In genomic region chr10:113053881-113054280, GRCh38 we compare ENCODE assay signal across 12 cellular contexts.
DNase-seq lines count a peak whose midpoint lies in the region; ATAC-seq and TF ChIP-seq lines count a peak whose summit lies in the region.
"Had no signal": no experiment of that assay in that cellular context is flagged by ENCODE, and none has a peak within 500 bp of the region (broad histone marks: within the 10 kb centered on the region; RNA-seq: fewer than 3 reads in every experiment).

No MANE protein-coding gene starts in this region.

- H4K20me1 ChIP-seq in GM23338 (replicated peaks; ENCODE audit: insufficient read depth) = peaks cover 45% of the 10 kb centered on the region

- peak overlapping the region; percentile 57 for H3K4me3 Mint-ChIP-seq in GM23338
- no peak overlapping the region for H3K4me3 Mint-ChIP-seq in activated CD4-positive, alpha-beta T cell treated with anti-CD3 and anti-CD28 coated beads, Interleukin-2, amount 10 ng/mL, durations not matched to agents 24 days and 14 days

- H3K9me2 ChIP-seq in GM23338 (ENCODE audit: insufficient read depth) = no peaks in the 10 kb centered on the region; the same call in 1 of the 2 replicates

- peak; percentile 95 for DNase-seq in GM23338 (ENCODE audit: low spot score)
- peak in 1 of 2 donors; percentile 76 for DNase-seq in ascending aorta (ENCODE audit: low spot score in 2 of 2)
- DNase-seq in left ventricle myocardium superior = no peak
- DNase-seq in psoas muscle = no peak
- no peak for DNase-seq in Ammon's horn (ENCODE audit: low spot score)
- no peak for DNase-seq in activated CD4-positive, alpha-beta T cell treated with anti-CD3 and anti-CD28 coated beads, Interleukin-2, amount 10 ng/mL, durations not matched to agents 24 days and 14 days
- DNase-seq: activated naive CD4-positive, alpha-beta T cell; NCI-H69; stimulated activated CD4-positive, alpha-beta T cell treated with anti-CD3 and anti-CD28 coated beads, Interleukin-2, amount 100 ng/mL, for 24 hours had no signal

- H3K9me3 Mint-ChIP-seq in GM23338 = no peaks in the 10 kb centered on the region; the same call in 2 of the 3 replicates
- H3K9me3 Mint-ChIP-seq in activated CD4-positive, alpha-beta T cell treated with anti-CD3 and anti-CD28 coated beads, Interleukin-2, amount 10 ng/mL, durations not matched to agents 24 days and 14 days = peaks cover 3% of the 10 kb centered on the region

- H3F3A ChIP-seq in GM23338 (replicated peaks; ENCODE audit: low read depth) = peaks cover 19% of the 10 kb centered on the region

- no peaks in the 10 kb centered on the region for H3K9me3 ChIP-seq in ascending aorta
- no peaks in the 10 kb centered on the region for H3K9me3 ChIP-seq in psoas muscle
- H3K9me3 ChIP-seq: neutrophil had no signal

- H3K36me3 Mint-ChIP-seq in GM23338 (ENCODE audit: low read depth) = peaks cover 24% of the 10 kb centered on the region; the same call in 2 of the 3 replicates
- no peaks in the 10 kb centered on the region for H3K36me3 Mint-ChIP-seq in activated CD4-positive, alpha-beta T cell treated with anti-CD3 and anti-CD28 coated beads, Interleukin-2, amount 10 ng/mL, durations not matched to agents 24 days and 14 days (ENCODE audit: low read depth)

- peak overlapping the region; percentile 97 for H3K27ac Mint-ChIP-seq in GM23338
- H3K27ac Mint-ChIP-seq in activated CD4-positive, alpha-beta T cell treated with anti-CD3 and anti-CD28 coated beads, Interleukin-2, amount 10 ng/mL, durations not matched to agents 24 days and 14 days = no peak overlapping the region

- WGBS in psoas muscle, 3 donors = 74 to 85% (median 80%) methylated on average over 5 of the region's 5 CpGs

- no peaks in the 10 kb centered on the region for H3K36me3 ChIP-seq in GM23338 (ENCODE audit: insufficient read depth)
- H3K36me3 ChIP-seq in ascending aorta = no peaks in the 10 kb centered on the region
- no peaks in the 10 kb centered on the region for H3K36me3 ChIP-seq in psoas muscle (ENCODE audit: insufficient read depth in 1 of 2, low read depth in 1 of 2)
- H3K36me3 ChIP-seq: neutrophil had no signal

- TF ChIP-seq CTCF in GM23338 (conservative IDR thresholded peaks at IDR 0.05; ENCODE audit: low read depth in 2 of 2) = no peak
- TF ChIP-seq CTCF in ascending aorta (IDR thresholded peaks at IDR 0.05) = no peak
- TF ChIP-seq CTCF in psoas muscle (IDR thresholded peaks at IDR 0.05) = no peak

- ATAC-seq in GM23338 (peak; percentile 90), left ventricle myocardium superior (peak; percentile 41), psoas muscle (peak in 3 of 4 donors; percentile 23 to 50 (median 35)), HG02870 (IDR thresholded peaks at IDR 0.05; ENCODE audit: unreplicated experiment) (no peak), HG03469 (IDR thresholded peaks at IDR 0.05; ENCODE audit: unreplicated experiment) (no peak)

- H3K27ac ChIP-seq in GM23338 (ENCODE audit: low read depth) (peak overlapping the region; percentile 94), ascending aorta (peak overlapping the region; percentile 89 to 96), psoas muscle (peak overlapping the region; percentile 53)
- H3K27ac ChIP-seq: neutrophil had no signal

- H3K4me1 Mint-ChIP-seq in GM23338 = peaks cover 57% of the 10 kb centered on the region
- peaks cover 3% of the 10 kb centered on the region for H3K4me1 Mint-ChIP-seq in activated CD4-positive, alpha-beta T cell treated with anti-CD3 and anti-CD28 coated beads, Interleukin-2, amount 10 ng/mL, durations not matched to agents 24 days and 14 days

- H2AFZ ChIP-seq in GM23338 = no peak overlapping the region

- H3K4me3 ChIP-seq in GM23338 (peak overlapping the region; percentile 31), ascending aorta (peak overlapping the region in 1 of 2 donors; percentile 32), psoas muscle (no peak overlapping the region)

- peaks cover 12% of the 10 kb centered on the region for H3K27me3 Mint-ChIP-seq in GM23338 (ENCODE audit: insufficient read depth, low read depth, poor library complexity)
- H3K27me3 Mint-ChIP-seq in activated CD4-positive, alpha-beta T cell treated with anti-CD3 and anti-CD28 coated beads, Interleukin-2, amount 10 ng/mL, durations not matched to agents 24 days and 14 days = peaks cover 27% of the 10 kb centered on the region

- intact Hi-C loops in ascending aorta (cut with DNase I) = loop anchor here (1.0 to 10.0 kb wide), 3 partner anchors 17 to 441 kb away; partner anchors contain the start of gene TCF7L2
- intact Hi-C loops in left ventricle myocardium superior (cut with micrococcal nuclease) = no loop called here
- intact Hi-C loops in psoas muscle (cut with DNase I) = loop anchor here in 1 of 2 donors (10.0 kb wide), 1 partner anchor 99 kb away; the partner anchor contains the start of gene TCF7L2
- intact Hi-C loops in activated CD4-positive, alpha-beta T cell treated with anti-CD3 and anti-CD28 coated beads, Interleukin-2, amount 10 ng/mL, durations not matched to agents 24 days and 14 days (cut with micrococcal nuclease) = no loop called here

- H3K27me3 ChIP-seq in GM23338 (ENCODE audit: insufficient read depth) = no peaks in the 10 kb centered on the region
- no peaks in the 10 kb centered on the region for H3K27me3 ChIP-seq in ascending aorta
- H3K27me3 ChIP-seq in psoas muscle (ENCODE audit: insufficient read depth in 3 of 3, low read length in 2 of 3) = no peaks in the 10 kb centered on the region
- H3K27me3 ChIP-seq: neutrophil had no signal

- H3K79me2 ChIP-seq in GM23338 (replicated peaks; ENCODE audit: insufficient read depth) = peaks cover 87% of the 10 kb centered on the region

- peak overlapping the region; percentile 44 for H3K4me2 ChIP-seq in GM23338

- H3K4me1 ChIP-seq in GM23338 (ENCODE audit: insufficient read depth) = peaks cover 94% of the 10 kb centered on the region
- peaks cover 30 to 85% of the 10 kb centered on the region in 2 donors for H3K4me1 ChIP-seq in ascending aorta
- peaks cover 15% of the 10 kb centered on the region for H3K4me1 ChIP-seq in psoas muscle

TF ChIP-seq in GM23338, 12 proteins besides CTCF, POLR2A, EP300 and RAD21 (continues in another document):
- TF ChIP-seq ZNF114 (CRISPR knock-in tag; IDR thresholded peaks at IDR 0.05) = no peak
- TF ChIP-seq ZNF462 (CRISPR knock-in tag; IDR thresholded peaks at IDR 0.05) = peak; percentile 54; the same call in 1 of the 2 replicates
- TF ChIP-seq STAT1 (IDR thresholded peaks at IDR 0.05; ENCODE audit: unreplicated experiment) = no peak

Comparison
In these comparisons a context has a peak if more than half of its experiments do, and no peak if none do; other contexts are left out.
1. ATAC-seq: peak in GM23338 (single experiment), left ventricle myocardium superior (single experiment) and psoas muscle (3 of 4); none in HG02870 (single experiment) and HG03469 (single experiment).
2. Peak in every context shown above with its lines, with median percentiles within 50 percentile points of each other: H3K27ac ChIP-seq.